In genomic region chr12:57238854-57239554, GRCh38 we compare ENCODE assay signal across 1 cellular context.
TF ChIP-seq lines count a peak whose summit lies in the region.

No MANE protein-coding gene starts in this region.

TF ChIP-seq in GM12878, 131 proteins besides CTCF, POLR2A, EP300 and RAD21 (continued from another document):
- TF ChIP-seq ZBTB4 (CRISPR knock-in tag; IDR thresholded peaks at IDR 0.05) (no peak), MYC (IDR thresholded peaks at IDR 0.05; ENCODE audit: insufficient read depth, insufficient read length, insufficient replicate concordance, low read length, severe bottlenecking) (no peak), STAT1 (conservative IDR thresholded peaks at IDR 0.05) (no peak), IKZF1 (conservative IDR thresholded peaks at IDR 0.05) (peak; percentile 71), DPF2 (IDR thresholded peaks at IDR 0.05) (peak; percentile 52; the same call in 1 of the 2 replicates), PML (IDR thresholded peaks at IDR 0.05; ENCODE audit: low read length) (no peak), YBX1 (IDR thresholded peaks at IDR 0.05) (no peak), PAX5 (IDR thresholded peaks at IDR 0.05; ENCODE audit: borderline replicate concordance, low read depth, low read length) (peak; percentile 31; the same call in 1 of the 2 replicates), BHLHE40 (IDR thresholded peaks at IDR 0.05; ENCODE audit: borderline replicate concordance in 1 of 2, low read depth in 2 of 2, low read length in 1 of 2) (peak; percentile 53 to 72; a peak in 3 of 4 replicates), MAX (IDR thresholded peaks at IDR 0.05; ENCODE audit: low read depth, low read length) (0 out of 2 replicates have a peak, but pooled peaks have one; percentile 51)
